In the genomic region with DNA sequence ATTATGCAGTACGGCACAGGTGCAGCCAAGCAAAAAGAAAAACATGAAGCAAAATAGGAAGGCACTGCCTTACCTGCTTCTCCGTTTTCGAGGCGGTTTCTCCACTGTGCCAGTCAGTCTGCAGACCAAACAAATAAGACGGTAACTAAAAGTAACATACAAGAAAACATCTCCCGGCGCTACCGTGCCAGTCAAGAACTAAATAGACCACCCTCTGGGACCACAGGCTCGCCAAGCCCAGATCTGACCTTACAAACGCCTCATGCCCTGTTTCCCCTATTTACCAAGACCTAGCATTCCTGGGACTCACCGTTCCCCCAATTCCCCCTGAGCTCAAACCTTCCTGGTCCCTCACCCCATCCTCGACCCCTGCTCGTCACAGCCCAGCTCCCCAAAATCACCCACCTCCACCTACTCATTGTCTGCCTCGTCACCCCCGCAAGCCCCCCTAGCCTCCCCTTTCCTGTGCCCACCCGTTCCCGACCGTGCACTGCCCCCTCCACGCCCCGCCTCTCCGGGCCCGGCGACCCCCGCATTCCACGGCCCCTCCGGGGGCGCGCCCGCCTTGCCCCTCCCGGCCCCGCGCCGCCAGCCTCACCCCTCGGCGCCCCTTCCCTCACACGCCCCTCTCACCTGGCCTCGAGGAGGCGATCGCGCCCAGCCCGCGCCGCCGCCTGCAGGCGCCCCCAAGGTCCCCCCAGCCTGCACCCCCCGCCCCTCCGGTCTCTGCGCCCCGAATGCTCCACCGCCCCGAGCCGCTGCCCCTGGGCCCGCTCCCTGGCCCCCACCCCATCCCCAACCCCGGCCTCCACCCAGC, we compare ENCODE assay signal across 8 cellular contexts. TPM values are rescaled to one million over a fixed set of nuclear protein-coding genes. Genes with fewer than 3 reads are reported as not detected.
A peak's percentile ranks its signal among the peaks of the same experiment; 100 is the strongest.
DNase-seq lines count a peak whose midpoint lies in the region; ATAC-seq, FAIRE-seq and TF ChIP-seq lines count a peak whose summit lies in the region.

No MANE protein-coding gene starts in this region.

- POLR2A ChIA-PET in A549 (lab: Yijun Ruan, JAX) (interaction anchor here (0.6 to 1.3 kb wide), 4 partner anchors 57 to 483 kb away, joined by 3 to 9 read pairs (median 4); a partner anchor contains a TSS), HEK293T (lab: Yijun Ruan, JAX) (interaction anchor here (1.0 to 1.4 kb wide), 3 partner anchors 99 to 281 kb away, joined by 3 read pairs; a partner anchor contains a TSS)

- H3K4me3 ChIP-seq in A549 (peak overlapping the region; percentile 88), Karpas-422 (ENCODE audit: low read length) (peak overlapping the region; percentile 81), iPS-20b (ENCODE audit: low read length) (peak overlapping the region; percentile 94)

- CTCF ChIA-PET in A549 (lab: Yijun Ruan, JAX) (interaction anchor here (0.7 to 2.2 kb wide), 16 partner anchors 9 to 371 kb away, joined by 3 to 14 read pairs (median 4); a partner anchor contains a TSS), HEK293T (lab: Yijun Ruan, JAX) (interaction anchor here (0.7 kb wide), 2 partner anchors 191 to 262 kb away, joined by 3 read pairs; no protein-coding TSS in a partner anchor)

- peaks cover 47% of the 10 kb centered on the region for H3K79me2 ChIP-seq in Karpas-422 (ENCODE audit: low read length)

- H3K27me3 Mint-ChIP-seq in activated naive CD4-positive, alpha-beta T cell treated with anti-CD3 and anti-CD28 coated beads, Interleukin-2, amount 50 U/mL, for 24 hours: no peaks in the 10 kb centered on the region

- no peaks in the 10 kb centered on the region for H3K9me3 ChIP-seq in A549
- H3K9me3 ChIP-seq in Karpas-422 (ENCODE audit: low read length): no peaks in the 10 kb centered on the region
- H3K9me3 ChIP-seq in iPS-20b (ENCODE audit: insufficient read depth, low read depth, low read length): no peaks in the 10 kb centered on the region

- peak overlapping the region; percentile 90 for H3K4me3 Mint-ChIP-seq in activated naive CD4-positive, alpha-beta T cell treated with anti-CD3 and anti-CD28 coated beads, Interleukin-2, amount 50 U/mL, for 24 hours

- no peaks in the 10 kb centered on the region for H3K27me3 ChIP-seq in Karpas-422 (ENCODE audit: low read length)
- no peaks in the 10 kb centered on the region for H3K27me3 ChIP-seq in iPS-20b (ENCODE audit: insufficient read depth, low read length)

- no peak for FAIRE-seq in A549 (lab: Jason Lieb, UNC)

- H3K36me3 ChIP-seq in Karpas-422 (ENCODE audit: insufficient read depth, low read length) (peaks cover 8% of the 10 kb centered on the region; the same call in 1 of the 2 replicates), iPS-20b (ENCODE audit: insufficient read depth, low read depth, low read length) (peaks cover 19% of the 10 kb centered on the region; the same call in 1 of the 2 replicates)

- no peaks in the 10 kb centered on the region for H3K9me2 ChIP-seq in Karpas-422 (replicated peaks; ENCODE audit: insufficient read depth, low read length)

- H3K27ac ChIP-seq in A549 (peak overlapping the region; percentile 89 to 95), Karpas-422 (ENCODE audit: low read length) (0 out of 2 replicates have a peak overlapping the region, but pooled peaks have one; percentile 16), iPS-20b (ENCODE audit: low read length) (no peak overlapping the region)

- ATAC-seq in A549 (no peak; a peak in 1 of 6 replicates), GM18870 (IDR thresholded peaks at IDR 0.05; ENCODE audit: unreplicated experiment) (peak; percentile 12)

- H3K4me2 ChIP-seq in A549 (peak overlapping the region; percentile 85), Karpas-422 (ENCODE audit: low read depth, low read length, poor library complexity, severe bottlenecking) (peak overlapping the region; percentile 72)

- 14% methylated on average over 13 of the region's 54 CpGs for WGBS in A549 (ENCODE audit: missing lambda C conversion rate)

- H2AFZ ChIP-seq in Karpas-422 (ENCODE audit: low read length): no peak overlapping the region

- H3K4me1 Mint-ChIP-seq in activated naive CD4-positive, alpha-beta T cell treated with anti-CD3 and anti-CD28 coated beads, Interleukin-2, amount 50 U/mL, for 24 hours: peaks cover 47% of the 10 kb centered on the region

- peaks cover 4% of the 10 kb centered on the region for H3K36me3 Mint-ChIP-seq in activated naive CD4-positive, alpha-beta T cell treated with anti-CD3 and anti-CD28 coated beads, Interleukin-2, amount 50 U/mL, for 24 hours

- H4K20me1 ChIP-seq in Karpas-422 (ENCODE audit: insufficient read depth, low read depth, low read length): no peaks in the 10 kb centered on the region

- TF ChIP-seq EP300 in A549 (IDR thresholded peaks at IDR 0.05): no peak

- no peak for TF ChIP-seq RAD21 in A549 (conservative IDR thresholded peaks at IDR 0.05 in 1 of 2, IDR thresholded peaks at IDR 0.05 in 1 of 2)

- peak overlapping the region; percentile 82 for H3K9ac ChIP-seq in Karpas-422 (ENCODE audit: low read length)
- peak overlapping the region; percentile 85 for H3K9ac ChIP-seq in iPS-20b (ENCODE audit: low read depth, low read length)

- peaks cover 9% of the 10 kb centered on the region; the same call in 2 of the 3 replicates for H3K4me1 ChIP-seq in A549
- H3K4me1 ChIP-seq in Karpas-422 (ENCODE audit: low read length): peaks cover 55% of the 10 kb centered on the region
- no peaks in the 10 kb centered on the region; the same call in 1 of the 2 replicates for H3K4me1 ChIP-seq in iPS-20b (ENCODE audit: insufficient read depth, low read length)

- no peak for DNase-seq in A549 (ENCODE audit: low read depth in 1 of 2, low spot score in 1 of 2)
- DNase-seq in Karpas-422: peak; percentile 48
- peak; percentile 31 for DNase-seq in stimulated activated CD8-positive, alpha-beta memory T cell treated with anti-CD3 and anti-CD28 coated beads, Interleukin-4, amount 100 ng/mL, for 48 hours
- DNase-seq in HEK293T (ENCODE audit: extremely low spot score): no peak
- no peak for DNase-seq in AG08395 (ENCODE audit: low spot score)

- no peaks in the 10 kb centered on the region for H3K9me3 Mint-ChIP-seq in activated naive CD4-positive, alpha-beta T cell treated with anti-CD3 and anti-CD28 coated beads, Interleukin-2, amount 50 U/mL, for 24 hours

- no peak for TF ChIP-seq CTCF in A549 (IDR thresholded peaks at IDR 0.05)

- TF ChIP-seq POLR2A in A549 (IDR thresholded peaks at IDR 0.05; ENCODE audit: low read length): no peak

- H3K27ac Mint-ChIP-seq in activated naive CD4-positive, alpha-beta T cell treated with anti-CD3 and anti-CD28 coated beads, Interleukin-2, amount 50 U/mL, for 24 hours: peak overlapping the region; percentile 48

TF ChIP-seq in A549, 52 proteins besides CTCF, POLR2A, EP300 and RAD21:
- TF ChIP-seq, protein P1, sequence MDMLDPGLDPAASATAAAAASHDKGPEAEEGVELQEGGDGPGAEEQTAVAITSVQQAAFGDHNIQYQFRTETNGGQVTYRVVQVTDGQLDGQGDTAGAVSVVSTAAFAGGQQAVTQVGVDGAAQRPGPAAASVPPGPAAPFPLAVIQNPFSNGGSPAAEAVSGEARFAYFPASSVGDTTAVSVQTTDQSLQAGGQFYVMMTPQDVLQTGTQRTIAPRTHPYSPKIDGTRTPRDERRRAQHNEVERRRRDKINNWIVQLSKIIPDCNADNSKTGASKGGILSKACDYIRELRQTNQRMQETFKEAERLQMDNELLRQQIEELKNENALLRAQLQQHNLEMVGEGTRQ (IDR thresholded peaks at IDR 0.05): no peak
- TF ChIP-seq PHF8 (IDR thresholded peaks at IDR 0.05; ENCODE audit: borderline replicate concordance, low read depth): no peak
- no peak for TF ChIP-seq BHLHE40 (IDR thresholded peaks at IDR 0.05; ENCODE audit: low read depth, low read length)
- TF ChIP-seq TFCP2L1 (CRISPR knock-in tag; IDR thresholded peaks at IDR 0.05): no peak
- no peak for TF ChIP-seq CHD2 (IDR thresholded peaks at IDR 0.05; ENCODE audit: low read length, partially characterized antibody)

TF ChIP-seq in HEK293T, 16 proteins besides CTCF, POLR2A, EP300 and RAD21:
- TF ChIP-seq ELF4 (IDR thresholded peaks at IDR 0.05) (no peak), TARDBP (IDR thresholded peaks at IDR 0.05) (no peak), CTBP1 (IDR thresholded peaks at IDR 0.05; ENCODE audit: borderline replicate concordance) (no peak)

RNA-seq across cellular contexts. Expression of a gene that starts 0.6 kb away (rescaled TPM):
- 5.0 and 6.8 TPM in 2 replicates for polyA plus RNA-seq in A549 (2011; rRNA removed)
- polyA plus RNA-seq in A549 (2012; cell fraction: cytosol; rRNA removed): 0.76 and 0.99 TPM in 2 replicates
- polyA plus RNA-seq in A549 (2012; cell fraction: nucleus; rRNA removed): 0.72 and 1.4 TPM in 2 replicates
- 2.1 to 2.3 TPM (median 2.2 TPM) in 3 replicates for polyA plus RNA-seq in A549 (2017; fragmentation: RNase III; extraction: RNeasy Plus Mini Kit Qiagen cat#74134 plus additional on column Dnase treatment)
- polyA minus RNA-seq in A549 (2011; rRNA and poly(A)+ RNA removed): 5.9 and 6.3 TPM in 2 replicates
- total RNA-seq in Karpas-422 (2014; rRNA removed; shearing (Covaris generic); ENCODE audit: low replicate concordance): 10.2 and 35.3 TPM in 2 replicates

RNA-seq across cellular contexts. Expression of a gene that starts 46.8 kb away (rescaled TPM):
- polyA plus RNA-seq in A549 (2011; rRNA removed) (28.9 and 36.2 TPM in 2 replicates), A549 (2017; fragmentation: RNase III; extraction: RNeasy Plus Mini Kit Qiagen cat#74134 plus additional on column Dnase treatment) (25.3 to 28.7 TPM (median 27.0 TPM) in 3 replicates)
- 10.0 and 10.8 TPM in 2 replicates for polyA plus RNA-seq in A549 (2012; cell fraction: cytosol; rRNA removed)
- 3.6 and 6.1 TPM in 2 replicates for polyA plus RNA-seq in A549 (2012; cell fraction: nucleus; rRNA removed)
- polyA minus RNA-seq in A549 (2011; rRNA and poly(A)+ RNA removed): 12.7 and 13.5 TPM in 2 replicates
- 17.7 and 40.5 TPM in 2 replicates for total RNA-seq in Karpas-422 (2014; rRNA removed; shearing (Covaris generic); ENCODE audit: low replicate concordance)

RNA-seq across cellular contexts. Expression of a gene that starts 57.6 kb away (rescaled TPM):
- 50.1 and 53.5 TPM in 2 replicates for polyA plus RNA-seq in A549 (2011; rRNA removed)
- 67.9 and 68.8 TPM in 2 replicates for polyA plus RNA-seq in A549 (2012; cell fraction: cytosol; rRNA removed)
- 36.1 and 37.4 TPM in 2 replicates for polyA plus RNA-seq in A549 (2012; cell fraction: nucleus; rRNA removed)
- polyA plus RNA-seq in A549 (2017; fragmentation: RNase III; extraction: RNeasy Plus Mini Kit Qiagen cat#74134 plus additional on column Dnase treatment): 41.9 to 44.9 TPM (median 43.0 TPM) in 3 replicates
- polyA minus RNA-seq in A549 (2011; rRNA and poly(A)+ RNA removed): 25.5 and 36.4 TPM in 2 replicates
- total RNA-seq in Karpas-422 (2014; rRNA removed; shearing (Covaris generic); ENCODE audit: low replicate concordance): 22.4 and 22.6 TPM in 2 replicates

Comparison
In these comparisons a context has a peak if more than half of its experiments do, and no peak if none do; other contexts are left out.
1. DNase-seq: peak in Karpas-422 (single experiment) and stimulated activated CD8-positive, alpha-beta memory T cell treated with anti-CD3 and anti-CD28 coated beads, Interleukin-4, amount 100 ng/mL, for 48 hours (single experiment); none in A549 (0 of 2), HEK293T (single experiment) and AG08395 (single experiment).
2. Peak in every context shown above with its lines, with median percentiles within 50 percentile points of each other: H3K4me3 ChIP-seq.